26 cellular contexts compared by ENCODE assay signal in the genomic region with DNA sequence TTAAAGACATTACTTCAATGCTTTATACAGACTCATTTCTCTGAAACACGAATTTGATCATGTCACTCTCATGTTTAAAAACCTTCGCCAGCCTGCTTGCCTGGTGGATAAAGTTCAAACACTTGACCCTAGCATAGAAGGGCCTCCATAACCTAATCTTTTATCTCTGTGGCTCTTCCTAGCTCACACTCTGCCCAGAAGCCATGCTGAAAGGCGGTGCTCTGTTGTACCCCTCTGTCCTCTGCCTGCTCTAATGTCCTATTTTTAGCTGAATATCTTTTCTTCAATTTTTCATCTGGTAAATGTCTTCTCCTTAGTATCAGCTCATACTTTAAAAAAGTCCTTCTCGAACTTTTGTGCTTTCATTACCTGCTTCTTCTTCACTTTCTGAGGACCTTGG.
"Had no signal": no experiment of that assay in that cellular context is flagged by ENCODE, and none has a peak within 500 bp of the region (broad histone marks: within the 10 kb centered on the region; RNA-seq: fewer than 3 reads in every experiment).

No MANE protein-coding gene starts in this region.

- H3K27ac ChIP-seq: stomach, suprapubic skin, testis, thoracic aorta, thyroid gland, tibial artery, tibial nerve, transverse colon, upper lobe of left lung, upper lobe of right lung, uterus, vagina had no signal

- H3K4me3 ChIP-seq: stomach, suprapubic skin, testis, thoracic aorta, thyroid gland, tibial artery, tibial nerve, transverse colon, upper lobe of left lung, upper lobe of right lung, uterus, vagina had no signal

- H3K9me3 ChIP-seq: stomach, suprapubic skin, testis, thoracic aorta, thyroid gland, tibial artery, tibial nerve, transverse colon, upper lobe of left lung, upper lobe of right lung, uterus, vagina had no signal

- H3K27me3 ChIP-seq: stomach, testis, thyroid gland, tibial artery, tibial nerve, transverse colon, upper lobe of left lung, upper lobe of right lung, uterus, vagina had no signal

- H3K36me3 ChIP-seq: stomach, suprapubic skin, thoracic aorta, thyroid gland, tibial artery, tibial nerve, transverse colon, upper lobe of left lung, upper lobe of right lung, uterus, vagina had no signal

- ATAC-seq: stimulated activated effector memory CD8-positive, alpha-beta T cell treated with anti-CD3 and anti-CD28 coated beads, Interleukin-12 subunit alpha, Interleukin-12 subunit beta, amount 100 ng/mL, for 72 hours; stimulated activated memory B cell treated with anti-CD40 and anti-IgM and Interleukin-4, amounts not matched to agents 10 μg/mL and 1 μg/mL and 100 μg/mL, for 72 hours; stimulated activated naive B cell treated with anti-CD40 and anti-IgM and Interleukin-4, amounts not matched to agents 10 μg/mL and 1 μg/mL and 100 μg/mL, for 72 hours; stimulated activated naive CD8-positive, alpha-beta T cell treated with anti-CD3 and anti-CD28 coated beads, Interleukin-15, amount 100 ng/mL, for 72 hours; stimulated activated naive CD8-positive, alpha-beta T cell treated with anti-CD3 and anti-CD28 coated beads, Interleukin-15, Interleukin-2, amounts not matched to agents 100 U/mL and 50 U/mL, for 24 hours; upper lobe of right lung had no signal

- DNase-seq: stimulated activated CD4-positive, alpha-beta T cell treated with anti-CD3 and anti-CD28 coated beads, Interleukin-2, amount 100 ng/mL, for 48 hours; stimulated activated CD4-positive, alpha-beta T cell treated with anti-CD3 and anti-CD28 coated beads, Interleukin-4, amount 100 ng/mL, for 1 hour; stimulated activated CD4-positive, alpha-beta T cell treated with anti-CD3 and anti-CD28 coated beads, Interleukin-4, amount 100 ng/mL, for 24 hours; stimulated activated CD4-positive, alpha-beta T cell treated with anti-CD3 and anti-CD28 coated beads, Interleukin-4, amount 100 ng/mL, for 4 hours; stimulated activated CD8-positive, alpha-beta memory T cell treated with anti-CD3 and anti-CD28 coated beads, Interleukin-4, amount 100 ng/mL, for 48 hours; stimulated activated naive B cell treated with anti-CD40 and anti-IgM and Interleukin-4, amounts not matched to agents 10 μg/mL and 1 μg/mL and 100 μg/mL, for 72 hours; stimulated activated naive CD4-positive, alpha-beta T cell; stimulated activated naive CD4-positive, alpha-beta T cell treated with Interleukin-2 at 50 U/mL for 16 hours; stimulated activated naive CD8-positive, alpha-beta T cell treated with anti-CD3 and anti-CD28 coated beads, Interleukin-15, amount 100 ng/mL, for 72 hours; stimulated activated naive CD8-positive, alpha-beta T cell treated with anti-CD3 and anti-CD28 coated beads, Interleukin-15, Interleukin-2, amounts not matched to agents 100 U/mL and 50 U/mL, for 24 hours; stomach; substantia nigra; testis; thyroid gland; tibial artery; transverse colon; trophoblast cell; upper lobe of left lung; upper lobe of right lung; uterus had no signal

- H3K4me1 ChIP-seq: stomach, suprapubic skin, thyroid gland, tibial artery, tibial nerve, transverse colon, upper lobe of left lung, upper lobe of right lung, uterus, vagina had no signal
